ENCODE assay signal across 1 cellular context in the genomic region with DNA sequence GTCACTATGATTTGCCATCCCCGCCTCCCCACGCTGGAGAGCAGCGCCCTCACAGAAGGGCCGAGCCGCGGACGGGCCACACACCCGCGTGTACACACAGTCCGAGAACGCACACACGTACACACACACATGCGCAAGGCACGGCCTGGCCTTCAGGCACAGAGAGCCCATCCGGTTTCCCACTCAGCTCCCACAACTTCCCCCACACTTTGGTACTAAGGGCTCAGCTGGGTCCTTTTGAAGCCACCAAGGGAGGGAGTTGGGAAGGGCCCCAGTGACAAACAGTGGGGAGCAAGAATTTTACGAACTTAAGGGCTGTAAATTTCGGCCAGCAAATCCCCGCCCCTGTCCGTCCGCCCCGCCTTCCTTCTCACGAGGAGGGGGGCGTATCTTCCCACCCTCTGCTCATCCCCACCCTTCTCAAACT.
TF ChIP-seq lines count a peak whose summit lies in the region.

No MANE protein-coding gene starts in this region.

TF ChIP-seq in H1, 55 proteins besides CTCF, POLR2A, EP300 and RAD21 (continued from another document):
- TF ChIP-seq, protein P1, sequence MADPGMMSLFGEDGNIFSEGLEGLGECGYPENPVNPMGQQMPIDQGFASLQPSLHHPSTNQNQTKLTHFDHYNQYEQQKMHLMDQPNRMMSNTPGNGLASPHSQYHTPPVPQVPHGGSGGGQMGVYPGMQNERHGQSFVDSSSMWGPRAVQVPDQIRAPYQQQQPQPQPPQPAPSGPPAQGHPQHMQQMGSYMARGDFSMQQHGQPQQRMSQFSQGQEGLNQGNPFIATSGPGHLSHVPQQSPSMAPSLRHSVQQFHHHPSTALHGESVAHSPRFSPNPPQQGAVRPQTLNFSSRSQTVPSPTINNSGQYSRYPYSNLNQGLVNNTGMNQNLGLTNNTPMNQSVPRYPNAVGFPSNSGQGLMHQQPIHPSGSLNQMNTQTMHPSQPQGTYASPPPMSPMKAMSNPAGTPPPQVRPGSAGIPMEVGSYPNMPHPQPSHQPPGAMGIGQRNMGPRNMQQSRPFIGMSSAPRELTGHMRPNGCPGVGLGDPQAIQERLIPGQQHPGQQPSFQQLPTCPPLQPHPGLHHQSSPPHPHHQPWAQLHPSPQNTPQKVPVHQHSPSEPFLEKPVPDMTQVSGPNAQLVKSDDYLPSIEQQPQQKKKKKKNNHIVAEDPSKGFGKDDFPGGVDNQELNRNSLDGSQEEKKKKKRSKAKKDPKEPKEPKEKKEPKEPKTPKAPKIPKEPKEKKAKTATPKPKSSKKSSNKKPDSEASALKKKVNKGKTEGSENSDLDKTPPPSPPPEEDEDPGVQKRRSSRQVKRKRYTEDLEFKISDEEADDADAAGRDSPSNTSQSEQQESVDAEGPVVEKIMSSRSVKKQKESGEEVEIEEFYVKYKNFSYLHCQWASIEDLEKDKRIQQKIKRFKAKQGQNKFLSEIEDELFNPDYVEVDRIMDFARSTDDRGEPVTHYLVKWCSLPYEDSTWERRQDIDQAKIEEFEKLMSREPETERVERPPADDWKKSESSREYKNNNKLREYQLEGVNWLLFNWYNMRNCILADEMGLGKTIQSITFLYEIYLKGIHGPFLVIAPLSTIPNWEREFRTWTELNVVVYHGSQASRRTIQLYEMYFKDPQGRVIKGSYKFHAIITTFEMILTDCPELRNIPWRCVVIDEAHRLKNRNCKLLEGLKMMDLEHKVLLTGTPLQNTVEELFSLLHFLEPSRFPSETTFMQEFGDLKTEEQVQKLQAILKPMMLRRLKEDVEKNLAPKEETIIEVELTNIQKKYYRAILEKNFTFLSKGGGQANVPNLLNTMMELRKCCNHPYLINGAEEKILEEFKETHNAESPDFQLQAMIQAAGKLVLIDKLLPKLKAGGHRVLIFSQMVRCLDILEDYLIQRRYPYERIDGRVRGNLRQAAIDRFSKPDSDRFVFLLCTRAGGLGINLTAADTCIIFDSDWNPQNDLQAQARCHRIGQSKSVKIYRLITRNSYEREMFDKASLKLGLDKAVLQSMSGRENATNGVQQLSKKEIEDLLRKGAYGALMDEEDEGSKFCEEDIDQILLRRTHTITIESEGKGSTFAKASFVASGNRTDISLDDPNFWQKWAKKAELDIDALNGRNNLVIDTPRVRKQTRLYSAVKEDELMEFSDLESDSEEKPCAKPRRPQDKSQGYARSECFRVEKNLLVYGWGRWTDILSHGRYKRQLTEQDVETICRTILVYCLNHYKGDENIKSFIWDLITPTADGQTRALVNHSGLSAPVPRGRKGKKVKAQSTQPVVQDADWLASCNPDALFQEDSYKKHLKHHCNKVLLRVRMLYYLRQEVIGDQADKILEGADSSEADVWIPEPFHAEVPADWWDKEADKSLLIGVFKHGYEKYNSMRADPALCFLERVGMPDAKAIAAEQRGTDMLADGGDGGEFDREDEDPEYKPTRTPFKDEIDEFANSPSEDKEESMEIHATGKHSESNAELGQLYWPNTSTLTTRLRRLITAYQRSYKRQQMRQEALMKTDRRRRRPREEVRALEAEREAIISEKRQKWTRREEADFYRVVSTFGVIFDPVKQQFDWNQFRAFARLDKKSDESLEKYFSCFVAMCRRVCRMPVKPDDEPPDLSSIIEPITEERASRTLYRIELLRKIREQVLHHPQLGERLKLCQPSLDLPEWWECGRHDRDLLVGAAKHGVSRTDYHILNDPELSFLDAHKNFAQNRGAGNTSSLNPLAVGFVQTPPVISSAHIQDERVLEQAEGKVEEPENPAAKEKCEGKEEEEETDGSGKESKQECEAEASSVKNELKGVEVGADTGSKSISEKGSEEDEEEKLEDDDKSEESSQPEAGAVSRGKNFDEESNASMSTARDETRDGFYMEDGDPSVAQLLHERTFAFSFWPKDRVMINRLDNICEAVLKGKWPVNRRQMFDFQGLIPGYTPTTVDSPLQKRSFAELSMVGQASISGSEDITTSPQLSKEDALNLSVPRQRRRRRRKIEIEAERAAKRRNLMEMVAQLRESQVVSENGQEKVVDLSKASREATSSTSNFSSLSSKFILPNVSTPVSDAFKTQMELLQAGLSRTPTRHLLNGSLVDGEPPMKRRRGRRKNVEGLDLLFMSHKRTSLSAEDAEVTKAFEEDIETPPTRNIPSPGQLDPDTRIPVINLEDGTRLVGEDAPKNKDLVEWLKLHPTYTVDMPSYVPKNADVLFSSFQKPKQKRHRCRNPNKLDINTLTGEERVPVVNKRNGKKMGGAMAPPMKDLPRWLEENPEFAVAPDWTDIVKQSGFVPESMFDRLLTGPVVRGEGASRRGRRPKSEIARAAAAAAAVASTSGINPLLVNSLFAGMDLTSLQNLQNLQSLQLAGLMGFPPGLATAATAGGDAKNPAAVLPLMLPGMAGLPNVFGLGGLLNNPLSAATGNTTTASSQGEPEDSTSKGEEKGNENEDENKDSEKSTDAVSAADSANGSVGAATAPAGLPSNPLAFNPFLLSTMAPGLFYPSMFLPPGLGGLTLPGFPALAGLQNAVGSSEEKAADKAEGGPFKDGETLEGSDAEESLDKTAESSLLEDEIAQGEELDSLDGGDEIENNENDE (IDR thresholded peaks at IDR 0.05; ENCODE audit: insufficient replicate concordance, low read length) = no peak
- no peak for TF ChIP-seq CTBP2 (IDR thresholded peaks at IDR 0.05; ENCODE audit: borderline replicate concordance, insufficient read depth, insufficient read length, low read length)
- TF ChIP-seq, protein P2, sequence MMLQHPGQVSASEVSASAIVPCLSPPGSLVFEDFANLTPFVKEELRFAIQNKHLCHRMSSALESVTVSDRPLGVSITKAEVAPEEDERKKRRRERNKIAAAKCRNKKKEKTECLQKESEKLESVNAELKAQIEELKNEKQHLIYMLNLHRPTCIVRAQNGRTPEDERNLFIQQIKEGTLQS (IDR thresholded peaks at IDR 0.05; ENCODE audit: insufficient read depth, low read depth, low read length) = no peak
TF ChIP-seq in H1: peak in this region for 2.
